In the genomic region with DNA sequence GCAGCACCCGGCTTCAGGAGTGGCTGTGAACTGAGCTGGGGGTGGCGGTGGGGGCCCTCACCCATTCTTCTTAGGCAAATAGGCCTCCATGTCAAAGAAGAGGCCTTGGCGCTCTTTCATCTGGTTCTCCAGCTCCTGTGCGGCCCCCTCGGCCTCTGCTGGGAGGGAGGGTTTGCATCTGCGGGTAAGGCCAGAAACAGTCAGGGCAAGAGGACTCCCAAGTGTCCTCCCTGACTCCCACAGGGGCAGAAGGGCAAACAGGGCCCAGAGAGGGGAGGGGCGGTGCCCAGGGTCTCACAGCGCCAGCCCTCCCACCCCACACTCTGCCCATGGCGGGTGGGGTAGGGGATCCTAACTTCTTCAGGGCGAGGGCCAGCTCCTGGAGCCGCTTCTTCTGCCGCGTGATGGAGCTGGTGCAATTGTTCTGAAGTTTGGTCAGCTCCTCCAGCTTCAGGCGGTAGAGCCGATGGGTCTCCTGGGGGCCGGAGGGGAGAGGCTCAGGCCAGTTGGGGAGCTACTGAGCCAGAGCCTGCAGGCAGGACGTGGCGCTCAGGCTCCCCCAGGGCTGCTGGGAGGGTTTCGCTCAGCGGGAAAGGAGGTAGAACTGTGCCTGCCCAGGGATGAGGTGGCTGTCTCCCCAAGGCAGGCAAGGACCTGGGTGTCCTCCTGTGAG, we compare ENCODE assay signal across 17 cellular contexts. TPM values are rescaled to one million over a fixed set of nuclear protein-coding genes. Genes with fewer than 3 reads are reported as not detected.
A peak's percentile ranks its signal among the peaks of the same experiment; 100 is the strongest.
DNase-seq lines count a peak whose midpoint lies in the region; ATAC-seq and TF ChIP-seq lines count a peak whose summit lies in the region.
"Had no signal": no experiment of that assay in that cellular context is flagged by ENCODE, and none has a peak within 500 bp of the region (broad histone marks: within the 10 kb centered on the region; RNA-seq: fewer than 3 reads in every experiment).

No MANE protein-coding gene starts in this region.

- no peak for ATAC-seq in lower lobe of right lung
- no peak for ATAC-seq in HG03196 (IDR thresholded peaks at IDR 0.05; ENCODE audit: unreplicated experiment)
- ATAC-seq: stimulated activated effector memory CD8-positive, alpha-beta T cell treated with anti-CD3 and anti-CD28 coated beads, Interleukin-12 subunit alpha, Interleukin-12 subunit beta, amount 100 ng/mL, for 72 hours had no signal

- H3K27ac ChIP-seq in HEK293 (ENCODE audit: extremely low read depth, low read depth, low read length) (no peak overlapping the region), coronary artery (peak overlapping the region; percentile 99), lower lobe of right lung (no peak overlapping the region), subcutaneous abdominal adipose tissue (ENCODE audit: low read depth, low read length) (peak overlapping the region; percentile 81)

- peak overlapping the region in 2 of 5 donors; percentile 5 to 35 for H3K9ac ChIP-seq in subcutaneous abdominal adipose tissue (ENCODE audit: low read length in 5 of 5)

- no peaks in the 10 kb centered on the region for H3K4me1 ChIP-seq in HEK293 (ENCODE audit: control insufficient read depth, insufficient read depth, low read length)
- H3K4me1 ChIP-seq in lower lobe of right lung, result peaks cover 19% of the 10 kb centered on the region
- peaks cover 2 to 69% (median 56%) of the 10 kb centered on the region in 5 donors for H3K4me1 ChIP-seq in subcutaneous abdominal adipose tissue (ENCODE audit: control insufficient read depth in 5 of 5, insufficient read depth in 5 of 5, low read length in 5 of 5)

- H3K36me3 ChIP-seq in HEK293 (ENCODE audit: control insufficient read depth in 2 of 2, insufficient read depth in 1 of 2, low read length in 2 of 2), result peaks cover 5 to 16% of the 10 kb centered on the region in 2 experiments; a peak in 2 of 3 replicates
- H3K36me3 ChIP-seq in lower lobe of right lung, result peaks cover 19% of the 10 kb centered on the region
- H3K36me3 ChIP-seq in subcutaneous abdominal adipose tissue (ENCODE audit: control insufficient read depth in 5 of 5, insufficient read depth in 5 of 5, low read length in 5 of 5), result peaks cover 0 to 21% (median 14%) of the 10 kb centered on the region in 5 donors

- CTCF ChIA-PET in HEK293 (lab: Yijun Ruan, JAX), result interaction anchor here (0.5 to 1.4 kb wide), 3 partner anchors 64 to 276 kb away, joined by 3 to 4 read pairs (median 4); no protein-coding TSS in a partner anchor

- no peak overlapping the region for H3K4me3 ChIP-seq in HEK293 (ENCODE audit: low read depth, low read length)
- no peak overlapping the region for H3K4me3 ChIP-seq in coronary artery
- H3K4me3 ChIP-seq in lower lobe of right lung, result no peak overlapping the region
- no peak overlapping the region for H3K4me3 ChIP-seq in subcutaneous abdominal adipose tissue (ENCODE audit: low read depth in 1 of 5, low read length in 5 of 5)

- intact Hi-C loops in lower lobe of right lung (cut with DNase I), result no loop called here

- H3K9me3 ChIP-seq in HEK293 (ENCODE audit: control insufficient read depth, insufficient read depth, low read depth, low read length), result no peaks in the 10 kb centered on the region
- H3K9me3 ChIP-seq in lower lobe of right lung, result no peaks in the 10 kb centered on the region
- H3K9me3 ChIP-seq in subcutaneous abdominal adipose tissue (ENCODE audit: control insufficient read depth in 5 of 5, low read length in 5 of 5), result no peaks in the 10 kb centered on the region

- H3K27me3 ChIP-seq in lower lobe of right lung (ENCODE audit: low read depth) (no peaks in the 10 kb centered on the region), subcutaneous abdominal adipose tissue (ENCODE audit: control insufficient read depth in 5 of 5, insufficient read depth in 4 of 5, low read length in 5 of 5) (no peaks in the 10 kb centered on the region)

- TF ChIP-seq CTCF in HEK293 (tag by site-specific recombination; IDR thresholded peaks at IDR 0.05) (no peak), coronary artery (IDR thresholded peaks at IDR 0.05) (no peak), lower lobe of right lung (IDR thresholded peaks at IDR 0.05) (no peak)

- POLR2A ChIA-PET in HEK293 (lab: Yijun Ruan, JAX), result no interaction called here

- DNase-seq in coronary artery (ENCODE audit: low spot score) (peak; percentile 75), lower lobe of right lung (peak; percentile 40), COLO829 (ENCODE audit: low spot score) (no peak), NCI-H187 (lab: John Stamatoyannopoulos, UW) (no peak)
- DNase-seq in activated naive CD4-positive, alpha-beta T cell treated with anti-CD3 and anti-CD28 coated beads, Interleukin-2, amount 50 U/mL, for 16 hours, result no peak
- DNase-seq: activated CD4-positive, CD25-positive, alpha-beta regulatory T cell treated with anti-CD3 and anti-CD28 coated beads, Interleukin-2, amount 50 U/mL, for 72 hours; caudate nucleus; CD8-positive, alpha-beta memory T cell; glutamatergic neuron; HCEC 1CT; immature natural killer cell; NCI-H1930; NCI-H446 had no signal

TF ChIP-seq in HEK293, 187 proteins besides CTCF, POLR2A, EP300 and RAD21:
- TF ChIP-seq ZBTB6 (tag by site-specific recombination; IDR thresholded peaks at IDR 0.05) (peak; percentile 50; the same call in 1 of the 2 replicates), ZNF791 (tag by site-specific recombination; IDR thresholded peaks at IDR 0.05) (no peak)

RNA-seq across cellular contexts. Expression of gene TMEM120A, which starts 2.2 kb away (rescaled TPM):
- total RNA-seq in lower lobe of right lung, result 42.7 TPM

RNA-seq across cellular contexts. Expression of gene STYXL1, which starts 55.6 kb away (rescaled TPM):
- total RNA-seq in lower lobe of right lung, result 25.6 TPM

RNA-seq across cellular contexts. Expression of gene MDH2, which starts 55.7 kb away (rescaled TPM):
- total RNA-seq in lower lobe of right lung, result 107 TPM

Comparison
In these comparisons a context has a peak if more than half of its experiments do, and no peak if none do; other contexts are left out.
1. H3K27ac ChIP-seq: peak in coronary artery (2 of 2) and subcutaneous abdominal adipose tissue (single experiment); none in HEK293 (single experiment) and lower lobe of right lung (single experiment).
2. DNase-seq: peak in coronary artery (single experiment) and lower lobe of right lung (single experiment); none in COLO829 (single experiment), NCI-H187 (0 of 2) and activated naive CD4-positive, alpha-beta T cell treated with anti-CD3 and anti-CD28 coated beads, Interleukin-2, amount 50 U/mL, for 16 hours (single experiment).